8 cellular contexts compared by ENCODE assay signal in the genomic region with DNA sequence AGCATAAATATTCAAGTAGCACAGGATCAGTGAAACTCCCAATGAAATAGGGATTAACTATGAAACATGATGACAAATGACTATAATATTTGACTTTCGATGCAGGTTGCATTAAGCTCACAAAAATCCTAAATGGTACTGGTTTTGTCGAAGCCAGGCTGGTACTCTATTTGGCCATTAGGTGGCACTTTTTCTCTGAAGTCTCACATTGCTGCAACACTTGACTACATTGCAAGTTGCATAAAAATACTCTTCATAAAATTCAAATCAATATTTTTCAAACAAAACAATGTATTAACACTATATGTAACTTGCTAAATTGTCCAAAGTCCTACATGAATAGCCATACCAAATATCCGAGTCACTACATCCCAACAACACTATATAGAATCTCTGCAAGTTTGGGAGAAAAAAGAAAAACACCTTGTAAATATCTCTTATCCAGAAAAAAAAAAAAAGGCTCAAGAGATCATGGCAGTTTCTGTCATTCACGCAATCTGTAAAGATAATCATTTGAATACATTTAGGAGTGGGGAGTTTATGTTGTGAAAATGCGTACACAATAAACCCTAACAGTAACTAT.
A peak's percentile ranks its signal among the peaks of the same experiment; 100 is the strongest.
DNase-seq lines count a peak whose midpoint lies in the region; ATAC-seq and TF ChIP-seq lines count a peak whose summit lies in the region.

No MANE protein-coding gene starts in this region.

- DNase-seq in COLO668 (lab: John Stamatoyannopoulos, UW; ENCODE audit: unreplicated experiment) (peak; percentile 25), NCI-H1105 (lab: John Stamatoyannopoulos, UW) (peak; percentile 20), head of caudate nucleus (peak in 28 of 42 donors; percentile 11 to 76 (median 47)), putamen (ENCODE audit: low spot score) (peak; percentile 65)
- DNase-seq in activated effector memory CD4-positive, alpha-beta T cell treated with anti-CD3 and anti-CD28 coated beads, Interleukin-2, amount 50 U/mL, for 16 hours = no peak

- intact Hi-C loops in head of caudate nucleus (cut with DNase I) = no loop called here

- no peak overlapping the region for H3K4me3 ChIP-seq in WI38 (ENCODE audit: low read depth, low read length)

- peak; percentile 24 for ATAC-seq in GM19351 (IDR thresholded peaks at IDR 0.05; ENCODE audit: unreplicated experiment)
- ATAC-seq in HG02970 (IDR thresholded peaks at IDR 0.05; ENCODE audit: low FRiP score, unreplicated experiment) = no peak

- peak; percentile 60; the same call in 1 of the 2 replicates for TF ChIP-seq CTCF in WI38 (IDR thresholded peaks at IDR 0.05; ENCODE audit: low read depth, low read length)
